Comparison of ENCODE assay signal across 4 cellular contexts in the genomic region with DNA sequence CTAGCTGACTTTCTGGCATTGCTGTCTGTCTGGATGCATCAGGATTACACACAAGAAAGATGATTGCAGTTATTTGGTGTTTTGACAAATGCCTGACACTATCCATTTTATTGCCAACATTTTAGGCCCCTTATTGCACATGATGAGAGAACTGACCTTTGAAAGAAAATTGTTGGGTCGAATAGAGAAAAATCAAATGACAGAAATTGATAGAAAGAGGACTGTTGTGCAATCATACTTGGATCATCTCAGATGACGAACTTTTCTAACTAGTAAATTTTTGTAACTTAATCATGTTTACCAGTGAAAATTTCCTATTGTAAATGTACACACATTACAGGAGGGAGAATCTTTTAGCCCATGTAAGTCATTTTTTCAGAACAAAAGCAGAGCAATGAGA.
TF ChIP-seq lines count a peak whose summit lies in the region.

No MANE protein-coding gene starts in this region.

TF ChIP-seq in HepG2, 621 proteins besides CTCF, POLR2A, EP300 and RAD21:
- TF ChIP-seq ZNF136 (CRISPR knock-in tag; IDR thresholded peaks at IDR 0.05; ENCODE audit: low read depth) (no peak), ZNF616 (CRISPR knock-in tag; IDR thresholded peaks at IDR 0.05; ENCODE audit: low read depth) (no peak), CEBPB (IDR thresholded peaks at IDR 0.05; ENCODE audit: borderline replicate concordance, low read depth, low read length) (peak; percentile 41; the same call in 1 of the 2 replicates), GPN1 (CRISPR knock-in tag; IDR thresholded peaks at IDR 0.05; ENCODE audit: borderline replicate concordance) (no peak), MTF1 (CRISPR knock-in tag; IDR thresholded peaks at IDR 0.05) (no peak), ZNF232 (CRISPR knock-in tag; IDR thresholded peaks at IDR 0.05; ENCODE audit: borderline replicate concordance) (no peak), ZNF720 (CRISPR knock-in tag; IDR thresholded peaks at IDR 0.05) (no peak)
- TF ChIP-seq, protein P1, sequence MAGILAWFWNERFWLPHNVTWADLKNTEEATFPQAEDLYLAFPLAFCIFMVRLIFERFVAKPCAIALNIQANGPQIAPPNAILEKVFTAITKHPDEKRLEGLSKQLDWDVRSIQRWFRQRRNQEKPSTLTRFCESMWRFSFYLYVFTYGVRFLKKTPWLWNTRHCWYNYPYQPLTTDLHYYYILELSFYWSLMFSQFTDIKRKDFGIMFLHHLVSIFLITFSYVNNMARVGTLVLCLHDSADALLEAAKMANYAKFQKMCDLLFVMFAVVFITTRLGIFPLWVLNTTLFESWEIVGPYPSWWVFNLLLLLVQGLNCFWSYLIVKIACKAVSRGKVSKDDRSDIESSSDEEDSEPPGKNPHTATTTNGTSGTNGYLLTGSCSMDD (CRISPR knock-in tag; IDR thresholded peaks at IDR 0.05): no peak
TF ChIP-seq in HepG2: peak in this region for 1.

TF ChIP-seq in IMR-90, 13 proteins besides CTCF, POLR2A, EP300 and RAD21:
- TF ChIP-seq MAFK (IDR thresholded peaks at IDR 0.05; ENCODE audit: low read depth, low read length) (no peak), MAZ (IDR thresholded peaks at IDR 0.05; ENCODE audit: borderline replicate concordance, low read depth, low read length) (no peak), NFE2L2 (IDR thresholded peaks at IDR 0.05; ENCODE audit: low read depth, low read length) (no peak), RFX5 (IDR thresholded peaks at IDR 0.05; ENCODE audit: low read depth, low read length) (no peak), CEBPB (IDR thresholded peaks at IDR 0.05; ENCODE audit: low read depth, low read length) (peak; percentile 57), SMC3 (IDR thresholded peaks at IDR 0.05; ENCODE audit: low read depth, low read length) (no peak)
- TF ChIP-seq, protein P2, sequence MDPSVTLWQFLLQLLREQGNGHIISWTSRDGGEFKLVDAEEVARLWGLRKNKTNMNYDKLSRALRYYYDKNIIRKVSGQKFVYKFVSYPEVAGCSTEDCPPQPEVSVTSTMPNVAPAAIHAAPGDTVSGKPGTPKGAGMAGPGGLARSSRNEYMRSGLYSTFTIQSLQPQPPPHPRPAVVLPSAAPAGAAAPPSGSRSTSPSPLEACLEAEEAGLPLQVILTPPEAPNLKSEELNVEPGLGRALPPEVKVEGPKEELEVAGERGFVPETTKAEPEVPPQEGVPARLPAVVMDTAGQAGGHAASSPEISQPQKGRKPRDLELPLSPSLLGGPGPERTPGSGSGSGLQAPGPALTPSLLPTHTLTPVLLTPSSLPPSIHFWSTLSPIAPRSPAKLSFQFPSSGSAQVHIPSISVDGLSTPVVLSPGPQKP (IDR thresholded peaks at IDR 0.05; ENCODE audit: borderline replicate concordance, low read depth, low read length): no peak
- TF ChIP-seq, protein P3, sequence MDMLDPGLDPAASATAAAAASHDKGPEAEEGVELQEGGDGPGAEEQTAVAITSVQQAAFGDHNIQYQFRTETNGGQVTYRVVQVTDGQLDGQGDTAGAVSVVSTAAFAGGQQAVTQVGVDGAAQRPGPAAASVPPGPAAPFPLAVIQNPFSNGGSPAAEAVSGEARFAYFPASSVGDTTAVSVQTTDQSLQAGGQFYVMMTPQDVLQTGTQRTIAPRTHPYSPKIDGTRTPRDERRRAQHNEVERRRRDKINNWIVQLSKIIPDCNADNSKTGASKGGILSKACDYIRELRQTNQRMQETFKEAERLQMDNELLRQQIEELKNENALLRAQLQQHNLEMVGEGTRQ (IDR thresholded peaks at IDR 0.05; ENCODE audit: low read depth, low read length): no peak

TF ChIP-seq in Ishikawa, 13 proteins besides CTCF, POLR2A, EP300 and RAD21:
- TF ChIP-seq ZBTB7A (IDR thresholded peaks at IDR 0.05; ENCODE audit: low read depth) (no peak), CEBPB (IDR thresholded peaks at IDR 0.05) (peak; percentile 37; the same call in 1 of the 2 replicates), FOXM1 (IDR thresholded peaks at IDR 0.05; ENCODE audit: borderline replicate concordance, low read depth) (no peak)
- TF ChIP-seq, protein P4, sequence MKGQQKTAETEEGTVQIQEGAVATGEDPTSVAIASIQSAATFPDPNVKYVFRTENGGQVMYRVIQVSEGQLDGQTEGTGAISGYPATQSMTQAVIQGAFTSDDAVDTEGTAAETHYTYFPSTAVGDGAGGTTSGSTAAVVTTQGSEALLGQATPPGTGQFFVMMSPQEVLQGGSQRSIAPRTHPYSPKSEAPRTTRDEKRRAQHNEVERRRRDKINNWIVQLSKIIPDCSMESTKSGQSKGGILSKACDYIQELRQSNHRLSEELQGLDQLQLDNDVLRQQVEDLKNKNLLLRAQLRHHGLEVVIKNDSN (IDR thresholded peaks at IDR 0.05): no peak

TF ChIP-seq in K562, 482 proteins besides CTCF, POLR2A, EP300 and RAD21:
- peak; percentile 51 for TF ChIP-seq CEBPB (tag; IDR thresholded peaks at IDR 0.05)
- TF ChIP-seq, protein P5, sequence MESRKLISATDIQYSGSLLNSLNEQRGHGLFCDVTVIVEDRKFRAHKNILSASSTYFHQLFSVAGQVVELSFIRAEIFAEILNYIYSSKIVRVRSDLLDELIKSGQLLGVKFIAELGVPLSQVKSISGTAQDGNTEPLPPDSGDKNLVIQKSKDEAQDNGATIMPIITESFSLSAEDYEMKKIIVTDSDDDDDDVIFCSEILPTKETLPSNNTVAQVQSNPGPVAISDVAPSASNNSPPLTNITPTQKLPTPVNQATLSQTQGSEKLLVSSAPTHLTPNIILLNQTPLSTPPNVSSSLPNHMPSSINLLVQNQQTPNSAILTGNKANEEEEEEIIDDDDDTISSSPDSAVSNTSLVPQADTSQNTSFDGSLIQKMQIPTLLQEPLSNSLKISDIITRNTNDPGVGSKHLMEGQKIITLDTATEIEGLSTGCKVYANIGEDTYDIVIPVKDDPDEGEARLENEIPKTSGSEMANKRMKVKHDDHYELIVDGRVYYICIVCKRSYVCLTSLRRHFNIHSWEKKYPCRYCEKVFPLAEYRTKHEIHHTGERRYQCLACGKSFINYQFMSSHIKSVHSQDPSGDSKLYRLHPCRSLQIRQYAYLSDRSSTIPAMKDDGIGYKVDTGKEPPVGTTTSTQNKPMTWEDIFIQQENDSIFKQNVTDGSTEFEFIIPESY (CRISPR knock-in tag; IDR thresholded peaks at IDR 0.05): no peak
- no peak for TF ChIP-seq SPI1 (IDR thresholded peaks at IDR 0.05; ENCODE audit: borderline replicate concordance, low read depth, low read length)
- no peak for TF ChIP-seq HDAC3 (IDR thresholded peaks at IDR 0.05; ENCODE audit: borderline replicate concordance, partially characterized antibody)
- no peak for TF ChIP-seq HLTF (IDR thresholded peaks at IDR 0.05)
- TF ChIP-seq LARP7 (IDR thresholded peaks at IDR 0.05): no peak
- TF ChIP-seq ZEB2 (IDR thresholded peaks at IDR 0.05): no peak
- no peak for TF ChIP-seq CBX1 (IDR thresholded peaks at IDR 0.05; ENCODE audit: low read depth)
- TF ChIP-seq ZNF174 (CRISPR knock-in tag; IDR thresholded peaks at IDR 0.05): no peak
- no peak for TF ChIP-seq CEBPG (CRISPR knock-in tag; IDR thresholded peaks at IDR 0.05)
- TF ChIP-seq CEBPG (tag; conservative IDR thresholded peaks at IDR 0.05 in 1 of 2, IDR thresholded peaks at IDR 0.05 in 1 of 2): peak; percentile 20 to 46; a peak in 1 of 4 replicates
- TF ChIP-seq MYBL2 (IDR thresholded peaks at IDR 0.05; ENCODE audit: low read depth): no peak
- no peak for TF ChIP-seq MYBL2 (CRISPR knock-in tag; IDR thresholded peaks at IDR 0.05; ENCODE audit: borderline replicate concordance)
- no peak for TF ChIP-seq THRAP3 (IDR thresholded peaks at IDR 0.05; ENCODE audit: borderline replicate concordance)
